In the genomic region with DNA sequence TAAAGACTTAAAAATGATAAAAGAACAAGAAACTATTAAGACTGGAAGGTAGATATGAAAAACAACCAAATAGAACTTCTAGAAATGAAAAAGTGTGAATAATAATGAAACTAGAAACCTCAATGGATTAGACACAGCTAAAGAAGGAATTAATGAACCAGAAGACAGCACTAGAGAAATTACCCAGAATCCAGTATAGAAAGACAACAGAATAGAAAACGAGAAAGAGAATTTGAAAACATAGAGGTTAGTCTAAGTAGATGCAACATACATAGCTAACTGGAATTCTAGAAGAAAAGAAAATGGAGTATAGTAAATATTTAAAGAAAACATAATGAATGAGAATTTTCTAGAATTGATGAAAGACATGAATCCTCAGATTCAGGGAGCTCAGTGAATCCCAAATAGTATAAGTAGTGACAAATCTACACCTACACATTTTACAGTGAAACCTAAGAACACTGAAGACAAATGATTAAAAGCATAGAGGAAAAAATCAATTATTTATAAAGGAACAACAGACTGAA, we compare ENCODE assay signal across 28 cellular contexts.
"Had no signal": no experiment of that assay in that cellular context is flagged by ENCODE, and none has a peak within 500 bp of the region (broad histone marks: within the 10 kb centered on the region; RNA-seq: fewer than 3 reads in every experiment).

No MANE protein-coding gene starts in this region.

- H3K27me3 Mint-ChIP-seq: progenitor cell of endocrine pancreas; stimulated activated naive CD8-positive, alpha-beta T cell treated with anti-CD3 and anti-CD28 coated beads, Interleukin-15, amount 100 ng/mL, for 72 hours had no signal

- H3K4me3 ChIP-seq: neural progenitor cell, ovary, psoas muscle, right lobe of liver, sigmoid colon, thoracic aorta, thyroid gland, tibial nerve, upper lobe of left lung, vagina had no signal

- FAIRE-seq: small intestine, urothelium cell line had no signal

- H3K36me3 ChIP-seq: neural progenitor cell, ovary, right lobe of liver, thoracic aorta, thyroid gland, upper lobe of left lung, vagina had no signal

- H3K27ac ChIP-seq: neural progenitor cell, ovary, parathyroid adenoma, psoas muscle, right lobe of liver, sigmoid colon, thoracic aorta, thyroid gland, tibial nerve, upper lobe of left lung, vagina had no signal

- H3K4me3 Mint-ChIP-seq: natural killer cell; nephron; neural progenitor cell; stimulated activated memory B cell treated with anti-CD40 and anti-IgM and Interleukin-4, amounts not matched to agents 10 μg/mL and 1 μg/mL and 100 μg/mL, for 72 hours; stimulated activated naive CD8-positive, alpha-beta T cell treated with anti-CD3 and anti-CD28 coated beads, Interleukin-15, amount 100 ng/mL, for 72 hours had no signal

- H3K79me2 ChIP-seq: parathyroid adenoma had no signal

- H3K27me3 ChIP-seq: neural progenitor cell, ovary, right lobe of liver, sigmoid colon, thyroid gland, tibial nerve, upper lobe of left lung, vagina had no signal

- H3K4me2 ChIP-seq: neural progenitor cell had no signal

- ATAC-seq: natural killer cell; psoas muscle; right cardiac atrium; right lobe of liver; stimulated activated memory B cell treated with anti-CD40 and anti-IgM and Interleukin-4, amounts not matched to agents 10 μg/mL and 1 μg/mL and 100 μg/mL, for 72 hours; stimulated activated naive CD8-positive, alpha-beta T cell treated with anti-CD3 and anti-CD28 coated beads, Interleukin-15, amount 100 ng/mL, for 72 hours; stimulated activated naive CD8-positive, alpha-beta T cell treated with anti-CD3 and anti-CD28 coated beads, Interleukin-15, Interleukin-2, amounts not matched to agents 100 U/mL and 50 U/mL, for 24 hours had no signal

- H3K9ac ChIP-seq: neural progenitor cell, parathyroid adenoma had no signal

- DNase-seq: natural killer cell; occipital lobe; ovary; posterior cingulate gyrus; psoas muscle; right cardiac atrium; right lobe of liver; sigmoid colon; small intestine; stimulated activated CD4-positive, alpha-beta T cell treated with anti-CD3 and anti-CD28 coated beads, Interleukin-15, amount 100 ng/mL, for 24 hours; stimulated activated CD4-positive, alpha-beta T cell treated with anti-CD3 and anti-CD28 coated beads, Interleukin-4, amount 100 ng/mL, for 1 hour; stimulated activated CD4-positive, alpha-beta T cell treated with anti-CD3 and anti-CD28 coated beads, Interleukin-4, amount 100 ng/mL, for 4 hours; stimulated activated CD8-positive, alpha-beta memory T cell treated with anti-CD3 and anti-CD28 coated beads, Interleukin-4, amount 100 ng/mL, for 48 hours; stimulated activated naive CD4-positive, alpha-beta T cell; stimulated activated naive CD8-positive, alpha-beta T cell treated with anti-CD3 and anti-CD28 coated beads, Interleukin-15, amount 100 ng/mL, for 72 hours; stimulated activated naive CD8-positive, alpha-beta T cell treated with anti-CD3 and anti-CD28 coated beads, Interleukin-15, Interleukin-2, amounts not matched to agents 100 U/mL and 50 U/mL, for 24 hours; substantia nigra; thyroid gland; upper lobe of left lung had no signal

- H3K27ac Mint-ChIP-seq: natural killer cell; nephron; neural progenitor cell; progenitor cell of endocrine pancreas; stimulated activated memory B cell treated with anti-CD40 and anti-IgM and Interleukin-4, amounts not matched to agents 10 μg/mL and 1 μg/mL and 100 μg/mL, for 72 hours; stimulated activated naive CD8-positive, alpha-beta T cell treated with anti-CD3 and anti-CD28 coated beads, Interleukin-15, amount 100 ng/mL, for 72 hours had no signal

- H2AFZ ChIP-seq: neural progenitor cell, parathyroid adenoma had no signal

- H3K4me1 Mint-ChIP-seq: natural killer cell; neural progenitor cell; stimulated activated memory B cell treated with anti-CD40 and anti-IgM and Interleukin-4, amounts not matched to agents 10 μg/mL and 1 μg/mL and 100 μg/mL, for 72 hours; stimulated activated naive CD8-positive, alpha-beta T cell treated with anti-CD3 and anti-CD28 coated beads, Interleukin-15, amount 100 ng/mL, for 72 hours had no signal

- H3K9me3 ChIP-seq: ovary, right lobe of liver, sigmoid colon, thyroid gland, vagina had no signal

- H3K4me1 ChIP-seq: neural progenitor cell, parathyroid adenoma, psoas muscle, right lobe of liver, thyroid gland, tibial nerve, upper lobe of left lung, vagina had no signal

- H3K36me3 Mint-ChIP-seq: natural killer cell; stimulated activated memory B cell treated with anti-CD40 and anti-IgM and Interleukin-4, amounts not matched to agents 10 μg/mL and 1 μg/mL and 100 μg/mL, for 72 hours had no signal
